14 cellular contexts compared by ENCODE assay signal in genomic region chr18:57744211-57744694, GRCh38. TPM values are rescaled to one million over a fixed set of nuclear protein-coding genes. Genes with fewer than 3 reads are reported as not detected.
DNase-seq lines count a peak whose midpoint lies in the region; ATAC-seq, FAIRE-seq and TF ChIP-seq lines count a peak whose summit lies in the region.
"Had no signal": no experiment of that assay in that cellular context is flagged by ENCODE, and none has a peak within 500 bp of the region (broad histone marks: within the 10 kb centered on the region; RNA-seq: fewer than 3 reads in every experiment).

No MANE protein-coding gene starts in this region.

- no peak for TF ChIP-seq CTCF in C4-2B (conservative IDR thresholded peaks at IDR 0.05)
- no peak for TF ChIP-seq CTCF in endothelial cell of umbilical vein (IDR thresholded peaks at IDR 0.05; ENCODE audit: extremely low read depth in 1 of 2, insufficient read depth in 1 of 2, low read depth in 1 of 2, low read length in 2 of 2)
- no peak for TF ChIP-seq CTCF in osteoblast (IDR thresholded peaks at IDR 0.05; ENCODE audit: extremely low read depth, low read depth, low read length)

- peak; percentile 55 for FAIRE-seq in endothelial cell of umbilical vein (lab: Jason Lieb, UNC)

- H3K4me2 ChIP-seq in endothelial cell of umbilical vein (ENCODE audit: insufficient read depth, low read length) (peak overlapping the region; percentile 68), osteoblast (ENCODE audit: insufficient read depth, low read length) (peak overlapping the region; percentile 9)
- H3K4me2 ChIP-seq: PC-9 had no signal

- POLR2A ChIA-PET in endothelial cell of umbilical vein (lab: Charles Lee): no interaction called here

- dilution Hi-C loops in endothelial cell of umbilical vein (cut with MboI; ENCODE audit: extremely low pct_ligation_motif_present, low sequenced_read_pairs): no loop called here

- H3K27ac ChIP-seq in C4-2B: peak overlapping the region; percentile 66
- peak overlapping the region; percentile 83 for H3K27ac ChIP-seq in endothelial cell of umbilical vein (ENCODE audit: insufficient read depth, low read depth, low read length)
- peak overlapping the region; percentile 84 for H3K27ac ChIP-seq in osteoblast (ENCODE audit: low read depth, low read length)
- H3K27ac ChIP-seq: cardiac muscle cell, PC-9 had no signal

- peak overlapping the region in 1 of 3 experiments; percentile 5 for H3K4me3 ChIP-seq in endothelial cell of umbilical vein (replicated peaks in 1 of 3; ENCODE audit: insufficient read depth in 1 of 3, low read depth in 1 of 3, low read length in 3 of 3)
- H3K4me3 ChIP-seq in osteoblast (ENCODE audit: insufficient read depth, low read length): no peak overlapping the region
- H3K4me3 ChIP-seq: cardiac muscle cell, PC-9 had no signal

- intact Hi-C loops in endothelial cell of umbilical vein (cut with micrococcal nuclease): loop anchor here (1.0 to 2.0 kb wide), 4 partner anchors 36 to 63 kb away; partner anchors contain the start of gene ATP8B1

- CTCF ChIA-PET in endothelial cell of umbilical vein (lab: Charles Lee): interaction anchor here (0.6 to 1.1 kb wide), 4 partner anchors 24 to 377 kb away, joined by 3 read pairs; no protein-coding TSS in a partner anchor

- no peaks in the 10 kb centered on the region for H3K9me3 ChIP-seq in endothelial cell of umbilical vein (replicated peaks; ENCODE audit: control insufficient read depth, insufficient read depth, low read length)
- H3K9me3 ChIP-seq in osteoblast (ENCODE audit: low read depth, low read length): peaks cover 6% of the 10 kb centered on the region

- BruUV-seq in endothelial cell of umbilical vein (replicated peaks; lab: Mats Ljungman, UMichigan): no TSS peak

- DNase-seq in NCI-H146 treated with DMSO at 0.1 percent for 48 hours (lab: John Stamatoyannopoulos, UW; ENCODE audit: unreplicated experiment) (peak; percentile 92), endothelial cell of umbilical vein (ENCODE audit: low read depth, low spot score) (peak; percentile 93), osteoblast (ENCODE audit: insufficient read length, low spot score, missing footprints) (peak; percentile 81)
- DNase-seq in activated CD8-positive, alpha-beta memory T cell treated with anti-CD3 and anti-CD28 coated beads for 24 hours: no peak
- DNase-seq: activated CD4-positive, alpha-beta T cell treated with anti-CD3 and anti-CD28 coated beads, Interleukin-2, amount 10 ng/mL, durations not matched to agents 7 days and 5 days; KBM-7; NCI-H2171 had no signal

- H3K4me1 ChIP-seq in endothelial cell of umbilical vein (ENCODE audit: control insufficient read depth, extremely low read depth, insufficient read depth, low read length) (peaks cover 36% of the 10 kb centered on the region), osteoblast (ENCODE audit: insufficient read depth, low read length) (peaks cover 46% of the 10 kb centered on the region)

- H3K27me3 ChIP-seq in endothelial cell of umbilical vein (ENCODE audit: control insufficient read depth in 2 of 2, insufficient read depth in 2 of 2, low read length in 2 of 2): no peaks in the 10 kb centered on the region
- no peaks in the 10 kb centered on the region for H3K27me3 ChIP-seq in osteoblast (ENCODE audit: insufficient read depth, low read length)
- H3K27me3 ChIP-seq: cardiac muscle cell had no signal

- peaks cover 0 to 3% of the 10 kb centered on the region in 2 experiments for H3K36me3 ChIP-seq in endothelial cell of umbilical vein (ENCODE audit: control insufficient read depth in 2 of 2, extremely low read depth in 1 of 2, insufficient read depth in 2 of 2, low read length in 2 of 2)
- peaks cover 21% of the 10 kb centered on the region for H3K36me3 ChIP-seq in osteoblast (ENCODE audit: insufficient read depth, low read length)
- H3K36me3 ChIP-seq: cardiac muscle cell had no signal

- H3K9ac ChIP-seq in endothelial cell of umbilical vein (replicated peaks; ENCODE audit: extremely low read depth, insufficient read depth, low read length): peak overlapping the region; percentile 69

- H3K79me2 ChIP-seq in endothelial cell of umbilical vein (ENCODE audit: control insufficient read depth, insufficient read depth, low read length) (peaks cover 36% of the 10 kb centered on the region), osteoblast (ENCODE audit: insufficient read depth, low read length) (peaks cover 93% of the 10 kb centered on the region)

- H2AFZ ChIP-seq in endothelial cell of umbilical vein (ENCODE audit: low read depth, low read length): no peak overlapping the region
- no peak overlapping the region for H2AFZ ChIP-seq in osteoblast (ENCODE audit: low read length)
- H2AFZ ChIP-seq: PC-9 had no signal

- no peaks in the 10 kb centered on the region for H3K9me1 ChIP-seq in endothelial cell of umbilical vein (replicated peaks; ENCODE audit: control insufficient read depth, extremely low read depth, insufficient read depth, low read length)

- H4K20me1 ChIP-seq in endothelial cell of umbilical vein (replicated peaks; ENCODE audit: control insufficient read depth, extremely low read depth, insufficient read depth, low read length) (no peaks in the 10 kb centered on the region), osteoblast (ENCODE audit: insufficient read depth, low read length) (peaks cover 10% of the 10 kb centered on the region)

- no peak for ATAC-seq in HG02884 (IDR thresholded peaks at IDR 0.05; ENCODE audit: unreplicated experiment)
- no peak for ATAC-seq in GM21737 (IDR thresholded peaks at IDR 0.05; ENCODE audit: unreplicated experiment)
- ATAC-seq in SK-N-SH treated with all-trans-retinoic acid at 6 μM for 48 hours: no peak

- no peak for TF ChIP-seq POLR2A in endothelial cell of umbilical vein (IDR thresholded peaks at IDR 0.05; ENCODE audit: low read depth, low read length)

TF ChIP-seq in endothelial cell of umbilical vein, 7 proteins besides CTCF, POLR2A, EP300 and RAD21:
- TF ChIP-seq MAX (IDR thresholded peaks at IDR 0.05; ENCODE audit: insufficient read depth, insufficient read length) (no peak), EZH2 (IDR thresholded peaks at IDR 0.05; ENCODE audit: borderline replicate concordance, low read depth, low read length, severe bottlenecking) (no peak), JUN (IDR thresholded peaks at IDR 0.05; ENCODE audit: borderline replicate concordance, insufficient read depth, insufficient read length, low read depth) (peak; percentile 75), POLR2AphosphoS5 (IDR thresholded peaks at IDR 0.05; ENCODE audit: insufficient read depth, low read depth, low read length) (no peak), FOS (IDR thresholded peaks at IDR 0.05; ENCODE audit: borderline replicate concordance, insufficient read depth, low read length) (no peak), GATA2 (IDR thresholded peaks at IDR 0.05; ENCODE audit: insufficient read depth, insufficient read length, low read depth, low read length) (no peak)

TF ChIP-seq in SK-N-SH treated with all-trans-retinoic acid at 6 μM for 48 hours, 23 proteins besides CTCF, POLR2A, EP300 and RAD21 (continues in another document):
- TF ChIP-seq ZFP3 (CRISPR knock-in tag; IDR thresholded peaks at IDR 0.05) (no peak), POU6F1 (CRISPR knock-in tag; IDR thresholded peaks at IDR 0.05; ENCODE audit: borderline replicate concordance, low read depth) (no peak), GLIS3 (CRISPR knock-in tag; IDR thresholded peaks at IDR 0.05) (no peak), BACH2 (CRISPR knock-in tag; IDR thresholded peaks at IDR 0.05; ENCODE audit: borderline replicate concordance) (no peak), ARNTL (CRISPR knock-in tag; IDR thresholded peaks at IDR 0.05; ENCODE audit: borderline replicate concordance, low read depth) (no peak), SNAI2 (CRISPR knock-in tag; IDR thresholded peaks at IDR 0.05) (no peak), TOX (CRISPR knock-in tag; IDR thresholded peaks at IDR 0.05; ENCODE audit: borderline replicate concordance) (no peak), ZNF70 (CRISPR knock-in tag; IDR thresholded peaks at IDR 0.05) (no peak), CSDC2 (CRISPR knock-in tag; IDR thresholded peaks at IDR 0.05) (no peak)

RNA-seq across cellular contexts. Expression of gene ATP8B1, which starts 58.9 kb away (rescaled TPM):
- total RNA-seq in endothelial cell of umbilical vein: 86.5 and 100 TPM in 2 replicates
- polyA plus RNA-seq in endothelial cell of umbilical vein: 42.7 and 49.3 TPM in 2 replicates
- 32.7 and 33.4 TPM in 2 replicates for polyA plus RNA-seq in endothelial cell of umbilical vein (2011; cell fraction: cytosol; rRNA removed)
- 82.2 and 90.1 TPM in 2 replicates for polyA plus RNA-seq in endothelial cell of umbilical vein (2011; cell fraction: nucleus; rRNA removed)
- polyA plus RNA-seq in endothelial cell of umbilical vein (2012): 17.7 and 27.5 TPM in 2 replicates
- 164 and 167 TPM in 2 replicates for polyA minus RNA-seq in endothelial cell of umbilical vein
- 0.72 TPM for polyA minus RNA-seq in endothelial cell of umbilical vein (2011; cell fraction: cytosol; rRNA and poly(A)+ RNA removed)
- 135 and 183 TPM in 2 replicates for polyA minus RNA-seq in endothelial cell of umbilical vein (2011; cell fraction: nucleus; rRNA and poly(A)+ RNA removed)
- 41.5 and 46.7 TPM in 2 replicates for total RNA-seq in osteoblast
- total RNA-seq: activated CD4-positive, alpha-beta T cell treated with anti-CD3 and anti-CD28 coated beads, Interleukin-2, amount 10 ng/mL, durations not matched to agents 7 days and 5 days; T-helper 1 cell treated with Interleukin-12 subunit alpha and Interleukin-12 subunit beta and Interleukin-4 antibody, amounts not matched to agents 30 ng/mL and 1 ng/mL, for 36 hours had no signal
